Comparison of ENCODE assay signal across 8 cellular contexts in genomic region chr4:87073570-87074470, GRCh38.
DNase-seq lines count a peak whose midpoint lies in the region; ATAC-seq and TF ChIP-seq lines count a peak whose summit lies in the region.

No MANE protein-coding gene starts in this region.

- H2BK20ac ChIP-seq in H9 (ENCODE audit: low read depth, low read length, poor library complexity, severe bottlenecking) = no peak overlapping the region

- H3K27ac ChIP-seq in H9 (ENCODE audit: insufficient read length, low read depth, low read length) = no peak overlapping the region

- H3K36me3 Mint-ChIP-seq in activated CD4-positive, alpha-beta T cell treated with anti-CD3 and anti-CD28 coated beads, Interleukin-2, amount 10 ng/mL, durations not matched to agents 24 days and 14 days (ENCODE audit: low read depth) = peaks cover 2% of the 10 kb centered on the region
- peaks cover 0 to 5% (median 4%) of the 10 kb centered on the region in 3 experiments; a peak in 3 of 7 replicates for H3K36me3 Mint-ChIP-seq in H9 (ENCODE audit: insufficient read depth in 1 of 3, low read depth in 3 of 3)

- H3K9me3 Mint-ChIP-seq in activated CD4-positive, alpha-beta T cell treated with anti-CD3 and anti-CD28 coated beads, Interleukin-2, amount 10 ng/mL, durations not matched to agents 24 days and 14 days = no peaks in the 10 kb centered on the region
- H3K9me3 Mint-ChIP-seq in H9 = no peaks in the 10 kb centered on the region

- no peak overlapping the region for H2BK120ac ChIP-seq in H9 (ENCODE audit: low read depth, low read length, poor library complexity, severe bottlenecking)

- no peaks in the 10 kb centered on the region for H3K9me3 ChIP-seq in endocrine pancreas (ENCODE audit: control insufficient read depth, low read length)
- H3K9me3 ChIP-seq in H9 (ENCODE audit: control insufficient read depth, low read depth, low read length) = no peaks in the 10 kb centered on the region

- H4K91ac ChIP-seq in H9 (ENCODE audit: insufficient read length, low read depth, low read length) = no peak overlapping the region

- no peaks in the 10 kb centered on the region for H3K27me3 Mint-ChIP-seq in activated CD4-positive, alpha-beta T cell treated with anti-CD3 and anti-CD28 coated beads, Interleukin-2, amount 10 ng/mL, durations not matched to agents 24 days and 14 days
- H3K27me3 Mint-ChIP-seq in H9 (ENCODE audit: low read depth) = no peaks in the 10 kb centered on the region

- peak; percentile 87 for ATAC-seq in HG02571 (IDR thresholded peaks at IDR 0.05; ENCODE audit: unreplicated experiment)

- H3K27ac Mint-ChIP-seq in activated CD4-positive, alpha-beta T cell treated with anti-CD3 and anti-CD28 coated beads, Interleukin-2, amount 10 ng/mL, durations not matched to agents 24 days and 14 days = peak overlapping the region; percentile 85
- H3K27ac Mint-ChIP-seq in H9 = peak overlapping the region in 1 of 3 experiments; percentile 10; a peak in 3 of 7 replicates

- H3K27me3 ChIP-seq in endocrine pancreas (ENCODE audit: control insufficient read depth, insufficient read depth, low read length) (no peaks in the 10 kb centered on the region), H9 (ENCODE audit: insufficient read depth, low read length) (no peaks in the 10 kb centered on the region)

- H3K23me2 ChIP-seq in H9 (ENCODE audit: insufficient read length, low read depth, low read length, poor library complexity, severe bottlenecking) = no peaks in the 10 kb centered on the region

- DNase-seq in NCI-H128 (lab: John Stamatoyannopoulos, UW; ENCODE audit: unreplicated experiment) (peak; percentile 24), pons (ENCODE audit: low spot score) (peak; percentile 73), cortex of kidney (lab: John Stamatoyannopoulos, UW) (no peak), H9 (no peak)
- DNase-seq in activated CD4-positive, alpha-beta T cell treated with anti-CD3 and anti-CD28 coated beads, Interleukin-2, amount 10 ng/mL, durations not matched to agents 24 days and 14 days = peak; percentile 82

- no peak overlapping the region for H2BK12ac ChIP-seq in H9 (ENCODE audit: insufficient read length, low read depth, low read length)

- H3K4me3 ChIP-seq in endocrine pancreas (ENCODE audit: control insufficient read depth, insufficient read depth, low read length) = peak overlapping the region; percentile 61

- no peak overlapping the region for H3K14ac ChIP-seq in H9 (ENCODE audit: insufficient read depth, low read length)

- peaks cover 34% of the 10 kb centered on the region for H3K4me1 Mint-ChIP-seq in activated CD4-positive, alpha-beta T cell treated with anti-CD3 and anti-CD28 coated beads, Interleukin-2, amount 10 ng/mL, durations not matched to agents 24 days and 14 days
- H3K4me1 Mint-ChIP-seq in H9 = peaks cover 41 to 48% of the 10 kb centered on the region in 2 experiments

- H3K4me2 ChIP-seq in H9 (ENCODE audit: insufficient read depth, insufficient read length, low read length) = no peak overlapping the region

- H4K8ac ChIP-seq in H9 (replicated peaks; ENCODE audit: insufficient read length, low read depth, low read length) = no peak overlapping the region

- H3T11ph ChIP-seq in H9 (ENCODE audit: low read length) = no peak overlapping the region

- H3K4me1 ChIP-seq in endocrine pancreas (ENCODE audit: control insufficient read depth, insufficient read depth, low read length) = peaks cover 25% of the 10 kb centered on the region
- H3K4me1 ChIP-seq in H9 (ENCODE audit: insufficient read depth, low read length) = peaks cover 8% of the 10 kb centered on the region

- H3K18ac ChIP-seq in H9 (ENCODE audit: insufficient read length, low read depth, low read length) = no peak overlapping the region

- no peaks in the 10 kb centered on the region for H4K20me1 ChIP-seq in H9 (ENCODE audit: control insufficient read depth, insufficient read depth, insufficient read length)

- WGBS in H9 (ENCODE audit: extremely low coverage, insufficient read length, low lambda C conversion rate) = no CpG with 5 or more reads among the region's 11 CpGs

- peak overlapping the region; percentile 83 for H3K4me3 Mint-ChIP-seq in activated CD4-positive, alpha-beta T cell treated with anti-CD3 and anti-CD28 coated beads, Interleukin-2, amount 10 ng/mL, durations not matched to agents 24 days and 14 days
- H3K4me3 Mint-ChIP-seq in H9 = no peak overlapping the region

- peaks cover 2% of the 10 kb centered on the region; the same call in 1 of the 2 replicates for H3K79me2 ChIP-seq in H9 (ENCODE audit: insufficient read depth, low read length)

- TF ChIP-seq CTCF in H9 (conservative IDR thresholded peaks at IDR 0.05) = no peak

- TF ChIP-seq POLR2A in GM15510 (IDR thresholded peaks at IDR 0.05; ENCODE audit: borderline replicate concordance, extremely low read depth, insufficient read length) = peak; percentile 17

- H2AFZ ChIP-seq in H9 (ENCODE audit: low read length) = no peak overlapping the region

- H3K56ac ChIP-seq in H9 (ENCODE audit: insufficient read length, low read depth, low read length) = no peak overlapping the region

- peaks cover 5% of the 10 kb centered on the region for H3K79me1 ChIP-seq in H9 (ENCODE audit: insufficient read depth, low read depth, low read length, poor library complexity, severe bottlenecking)

- H3K36me3 ChIP-seq in endocrine pancreas (ENCODE audit: control insufficient read depth, insufficient read depth, low read length) = no peaks in the 10 kb centered on the region

- no peak overlapping the region for H4K5ac ChIP-seq in H9 (ENCODE audit: insufficient read length, low read depth, low read length)

- H3K23ac ChIP-seq in H9 (ENCODE audit: insufficient read length, low read depth, low read length) = no peak overlapping the region

- no peak overlapping the region for H3K9ac ChIP-seq in endocrine pancreas (ENCODE audit: control insufficient read depth, insufficient read depth, low read length)
- H3K9ac ChIP-seq in H9 (ENCODE audit: extremely low read depth, insufficient read length, low read length) = no peak overlapping the region

- no peak overlapping the region for H2BK5ac ChIP-seq in H9 (ENCODE audit: insufficient read length, low read length)

- no peak overlapping the region for H2AK5ac ChIP-seq in H9 (ENCODE audit: insufficient read length, low read length)

- H3K4ac ChIP-seq in H9 (ENCODE audit: low read depth, low read length) = no peak overlapping the region

- H2BK15ac ChIP-seq in H9 (ENCODE audit: low read depth, low read length) = no peak overlapping the region

- intact Hi-C loops in activated CD4-positive, alpha-beta T cell treated with anti-CD3 and anti-CD28 coated beads, Interleukin-2, amount 10 ng/mL, durations not matched to agents 24 days and 14 days (cut with micrococcal nuclease) = loop anchor here (1.0 to 5.0 kb wide), 4 partner anchors 11 to 137 kb away; partner anchors contain the start of gene AFF1

Comparison
In these comparisons a context has a peak if more than half of its experiments do, and no peak if none do; other contexts are left out.
1. DNase-seq: peak in NCI-H128 (single experiment), activated CD4-positive, alpha-beta T cell treated with anti-CD3 and anti-CD28 coated beads, Interleukin-2, amount 10 ng/mL, durations not matched to agents 24 days and 14 days (single experiment) and pons (single experiment); none in cortex of kidney (single experiment) and H9 (single experiment).